Comparison of ENCODE assay signal across 37 cellular contexts in genomic region chr5:74736759-74737158, GRCh38.
"Had no signal": no experiment of that assay in that cellular context is flagged by ENCODE, and none has a peak within 500 bp of the region (broad histone marks: within the 10 kb centered on the region; RNA-seq: fewer than 3 reads in every experiment).

No MANE protein-coding gene starts in this region.

- H3K27ac Mint-ChIP-seq: activated CD4-positive, alpha-beta memory T cell treated with anti-CD3 and anti-CD28 coated beads, Interleukin-2, amount 10 ng/mL, durations not matched to agents 7 days and 5 days; activated CD8-positive, alpha-beta memory T cell treated with anti-CD3 and anti-CD28 coated beads, Interleukin-2, amount 10 ng/mL, durations not matched to agents 7 days and 5 days; activated naive CD4-positive, alpha-beta T cell treated with anti-CD3 and anti-CD28 coated beads, Interleukin-2, amount 50 U/mL, for 24 hours; activated T-helper 2 cell treated with anti-CD3 and anti-CD28 coated beads, Interferon-gamma antibody, Interleukin-2, Interleukin-4, amounts not matched to agents 10 μg/mL and 5 μg/mL and 100 μg/mL, durations not matched to agents 14 hours and 24 hours and 36 hours; brain had no signal

- H3K27ac ChIP-seq: adrenal gland, Peyer's patch, RWPE1, WERI-Rb-1 had no signal

- H3K27me3 Mint-ChIP-seq: activated CD4-positive, alpha-beta memory T cell treated with anti-CD3 and anti-CD28 coated beads, Interleukin-2, amount 10 ng/mL, durations not matched to agents 7 days and 5 days; activated CD8-positive, alpha-beta memory T cell treated with anti-CD3 and anti-CD28 coated beads, Interleukin-2, amount 10 ng/mL, durations not matched to agents 7 days and 5 days; activated naive CD4-positive, alpha-beta T cell treated with anti-CD3 and anti-CD28 coated beads, Interleukin-2, amount 50 U/mL, for 24 hours; brain; IgD-negative memory B cell had no signal

- H3K4me1 Mint-ChIP-seq: activated CD4-positive, alpha-beta memory T cell treated with anti-CD3 and anti-CD28 coated beads, Interleukin-2, amount 10 ng/mL, durations not matched to agents 7 days and 5 days; activated CD8-positive, alpha-beta memory T cell treated with anti-CD3 and anti-CD28 coated beads, Interleukin-2, amount 10 ng/mL, durations not matched to agents 7 days and 5 days; activated naive CD4-positive, alpha-beta T cell treated with anti-CD3 and anti-CD28 coated beads, Interleukin-2, amount 50 U/mL, for 24 hours; brain; IgD-negative memory B cell had no signal

- H3K4me1 ChIP-seq: adrenal gland, Peyer's patch had no signal

- H3K4me3 Mint-ChIP-seq: activated CD4-positive, alpha-beta memory T cell treated with anti-CD3 and anti-CD28 coated beads, Interleukin-2, amount 10 ng/mL, durations not matched to agents 7 days and 5 days; activated CD8-positive, alpha-beta memory T cell treated with anti-CD3 and anti-CD28 coated beads, Interleukin-2, amount 10 ng/mL, durations not matched to agents 7 days and 5 days; activated naive CD4-positive, alpha-beta T cell treated with anti-CD3 and anti-CD28 coated beads, Interleukin-2, amount 50 U/mL, for 24 hours; brain; IgD-negative memory B cell had no signal

- DNase-seq: activated CD4-positive, alpha-beta memory T cell treated with anti-CD3 and anti-CD28 coated beads, Interleukin-2, amount 10 ng/mL, durations not matched to agents 7 days and 5 days; activated CD4-positive, alpha-beta T cell treated with anti-CD3 and anti-CD28 coated beads for 1 hour; activated CD4-positive, alpha-beta T cell treated with anti-CD3 and anti-CD28 coated beads for 48 hours; activated CD4-positive, CD25-positive, alpha-beta regulatory T cell; activated CD8-positive, alpha-beta memory T cell treated with anti-CD3 and anti-CD28 coated beads for 24 hours; activated CD8-positive, alpha-beta memory T cell treated with anti-CD3 and anti-CD28 coated beads, Interleukin-2, amount 10 ng/mL, durations not matched to agents 7 days and 5 days; activated CD8-positive, alpha-beta memory T cell treated with anti-CD3 and anti-CD28 coated beads, Interleukin-2, amount 50 U/mL, for 48 hours; activated gamma-delta T cell; activated naive CD4-positive, alpha-beta T cell treated with Interleukin-2 at 50 U/mL for 16 hours; activated T-cell treated with anti-CD3 and anti-CD28 coated beads, Interleukin-2, amount 50 U/mL, for 1 hour; adrenal gland; Karpas-422; KBM-7; MG63; NCI-H1048; NCI-H1105 treated with DMSO at 0.1 percent for 48 hours; NCI-H1436; NCI-H1694; NCI-H1930; NCI-H2081 treated with DMSO at 0.1 percent for 48 hours; NCI-H2171; NCI-H510A; NCI-H526; NCI-H748 treated with DMSO at 0.1 percent for 48 hours; NK-92 treated with Interleukin-12 subunit alpha and Interleukin-12 subunit beta, amount 100 ng/mL, for 24 hours; PC-3; Peyer's patch; SIG-M5; T1000; WERI-Rb-1 had no signal

- H3K9me3 Mint-ChIP-seq: activated CD4-positive, alpha-beta memory T cell treated with anti-CD3 and anti-CD28 coated beads, Interleukin-2, amount 10 ng/mL, durations not matched to agents 7 days and 5 days; activated naive CD4-positive, alpha-beta T cell treated with anti-CD3 and anti-CD28 coated beads, Interleukin-2, amount 50 U/mL, for 24 hours; activated T-helper 2 cell treated with anti-CD3 and anti-CD28 coated beads, Interferon-gamma antibody, Interleukin-2, Interleukin-4, amounts not matched to agents 10 μg/mL and 5 μg/mL and 100 μg/mL, durations not matched to agents 14 hours and 24 hours and 36 hours; brain; IgD-negative memory B cell had no signal

- H3K4me3 ChIP-seq: adrenal gland, MG63, Peyer's patch had no signal

- H3K9me3 ChIP-seq: adrenal gland, MG63, Peyer's patch had no signal

- ATAC-seq: activated CD8-positive, alpha-beta memory T cell treated with anti-CD3 and anti-CD28 coated beads, Interleukin-2, amount 10 ng/mL, durations not matched to agents 7 days and 5 days; PC-3; Right ventricle myocardium inferior; SK-N-SH treated with all-trans-retinoic acid at 6 μM for 48 hours had no signal

- H3K27me3 ChIP-seq: adrenal gland, MG63, Peyer's patch had no signal
